19 cellular contexts compared by ENCODE assay signal in the genomic region with DNA sequence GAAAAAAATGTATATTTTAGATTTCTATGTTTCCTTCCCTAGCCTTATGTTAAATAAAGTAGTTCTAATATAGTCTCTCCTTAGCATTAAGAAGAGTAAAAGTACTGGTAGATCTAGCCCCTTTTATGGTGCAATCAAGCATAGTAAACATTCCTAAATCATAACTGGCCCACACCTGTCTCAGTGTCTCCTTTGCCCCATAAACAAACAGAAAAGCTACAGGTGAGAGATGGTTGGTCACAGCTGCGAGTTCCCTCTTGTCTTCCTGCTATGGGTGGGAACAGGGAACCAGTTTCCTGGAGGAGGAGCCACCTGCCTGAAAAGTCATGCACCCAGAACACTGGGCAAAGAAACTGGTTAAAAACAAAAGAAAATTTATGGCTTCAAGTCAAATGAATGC. TPM values are rescaled to one million over a fixed set of nuclear protein-coding genes. Genes with fewer than 3 reads are reported as not detected.
DNase-seq lines count a peak whose midpoint lies in the region; ATAC-seq, FAIRE-seq and TF ChIP-seq lines count a peak whose summit lies in the region.
"Had no signal": no experiment of that assay in that cellular context is flagged by ENCODE, and none has a peak within 500 bp of the region (broad histone marks: within the 10 kb centered on the region; RNA-seq: fewer than 3 reads in every experiment).

No MANE protein-coding gene starts in this region.

- H3K36me3 Mint-ChIP-seq in MCF 10A (ENCODE audit: insufficient read depth, unreplicated experiment): no peaks in the 10 kb centered on the region
- no peaks in the 10 kb centered on the region for H3K36me3 Mint-ChIP-seq in neural progenitor cell
- H3K36me3 Mint-ChIP-seq: activated naive CD4-positive, alpha-beta T cell treated with anti-CD3 and anti-CD28 coated beads, Interleukin-2, amount 50 U/mL, for 72 hours; CD4-positive, alpha-beta memory T cell; natural killer cell treated with Interleukin-12 subunit alpha and Interleukin-12 subunit beta and Interleukin-15 and Interleukin-18, amount 100 ng/mL, for 72 hours had no signal

- no peak overlapping the region for H2BK5ac ChIP-seq in H1 (ENCODE audit: low read depth, low read length)

- TF ChIP-seq POLR2A in breast epithelium (IDR thresholded peaks at IDR 0.05): no peak
- no peak for TF ChIP-seq POLR2A in H1 (IDR thresholded peaks at IDR 0.05; ENCODE audit: control extremely low read depth in 1 of 2, low read depth in 2 of 2, low read length in 2 of 2)

- H3K27ac Mint-ChIP-seq in MCF 10A (ENCODE audit: low read depth, unreplicated experiment) (no peak overlapping the region), neural progenitor cell (no peak overlapping the region)
- H3K27ac Mint-ChIP-seq: activated CD4-positive, alpha-beta T cell treated with anti-CD3 and anti-CD28 coated beads for 36 hours; activated naive CD4-positive, alpha-beta T cell treated with anti-CD3 and anti-CD28 coated beads, Interleukin-2, amount 50 U/mL, for 72 hours; CD4-positive, alpha-beta memory T cell; natural killer cell treated with Interleukin-12 subunit alpha and Interleukin-12 subunit beta and Interleukin-15 and Interleukin-18, amount 100 ng/mL, for 72 hours; T-helper 17 cell had no signal

- FAIRE-seq in H1 (lab: Jason Lieb, UNC): no peak
- FAIRE-seq: HTR-8/SVneo had no signal

- H3K56ac ChIP-seq in H1 (replicated peaks; ENCODE audit: insufficient read length, low read depth, low read length): no peak overlapping the region

- TF ChIP-seq EP300 in H1 (IDR thresholded peaks at IDR 0.05; ENCODE audit: borderline replicate concordance in 1 of 2, low read depth in 2 of 2, low read length in 2 of 2): no peak

- H3K36me3 ChIP-seq in breast epithelium: no peaks in the 10 kb centered on the region
- H3K36me3 ChIP-seq in H1 (ENCODE audit: control insufficient read depth in 2 of 4, insufficient read depth in 4 of 4, low read length in 3 of 4): no peaks in the 10 kb centered on the region
- no peaks in the 10 kb centered on the region for H3K36me3 ChIP-seq in neural progenitor cell

- no peaks in the 10 kb centered on the region for H3K23me2 ChIP-seq in H1 (ENCODE audit: low read depth, low read length)

- H3K79me2 ChIP-seq in H1 (ENCODE audit: control insufficient read depth in 1 of 2, insufficient read depth in 2 of 2, low read length in 2 of 2) (no peaks in the 10 kb centered on the region), neural progenitor cell (ENCODE audit: low read depth) (no peaks in the 10 kb centered on the region)

- H3K27me3 ChIP-seq in breast epithelium: no peaks in the 10 kb centered on the region
- H3K27me3 ChIP-seq in H1 (replicated peaks in 1 of 4; ENCODE audit: control insufficient read depth in 3 of 4, extremely low read depth in 1 of 4, insufficient read depth in 3 of 4, low read length in 3 of 4): no peaks in the 10 kb centered on the region
- H3K27me3 ChIP-seq in neural progenitor cell: peaks cover 40% of the 10 kb centered on the region

- H3K4me1 Mint-ChIP-seq in MCF 10A (ENCODE audit: insufficient read depth, unreplicated experiment): no peaks in the 10 kb centered on the region
- peaks cover 3% of the 10 kb centered on the region for H3K4me1 Mint-ChIP-seq in neural progenitor cell
- H3K4me1 Mint-ChIP-seq: activated CD4-positive, alpha-beta T cell treated with anti-CD3 and anti-CD28 coated beads for 36 hours; CD4-positive, alpha-beta memory T cell had no signal

- no TSS peak for BruUV-seq in MCF 10A (replicated peaks; lab: Mats Ljungman, UMichigan)

- no peaks in the 10 kb centered on the region for H3K9me3 ChIP-seq in breast epithelium
- no peaks in the 10 kb centered on the region for H3K9me3 ChIP-seq in H1 (ENCODE audit: insufficient read depth in 2 of 2, low read depth in 1 of 2, low read length in 1 of 2)
- no peaks in the 10 kb centered on the region for H3K9me3 ChIP-seq in neural progenitor cell (ENCODE audit: low read depth)

- H3K4me2 ChIP-seq in H1 (ENCODE audit: insufficient read depth in 1 of 2, low read depth in 2 of 2, low read length in 2 of 2) (no peak overlapping the region), neural progenitor cell (no peak overlapping the region)

- no peak overlapping the region for H2BK15ac ChIP-seq in H1 (ENCODE audit: low read length)

- no peak for ATAC-seq in GM18517 (IDR thresholded peaks at IDR 0.05; ENCODE audit: unreplicated experiment)
- ATAC-seq in GM19463 (IDR thresholded peaks at IDR 0.05; ENCODE audit: unreplicated experiment): no peak
- ATAC-seq: activated CD4-positive, alpha-beta T cell treated with anti-CD3 and anti-CD28 coated beads for 36 hours; activated naive CD4-positive, alpha-beta T cell treated with anti-CD3 and anti-CD28 coated beads, Interleukin-2, amount 50 U/mL, for 72 hours; natural killer cell treated with Interleukin-12 subunit alpha and Interleukin-12 subunit beta and Interleukin-15 and Interleukin-18, amount 100 ng/mL, for 72 hours; T-helper 17 cell had no signal

- 50% methylated on average over 1 of the region's 1 CpG; no CpG with 5 or more reads in 1 of the 2 experiments for WGBS in H1 (ENCODE audit: extremely low coverage in 1 of 2, insufficient coverage in 1 of 2, insufficient read length in 1 of 2, insufficient replicate concordance in 2 of 2, low coverage in 1 of 2, low lambda C conversion rate in 2 of 2, missing lambda C conversion rate in 1 of 2), 2 experiments

- no peak overlapping the region for H4K5ac ChIP-seq in H1 (ENCODE audit: insufficient read length, low read depth, low read length)

- H3K4me3 Mint-ChIP-seq in MCF 10A (ENCODE audit: unreplicated experiment) (no peak overlapping the region), neural progenitor cell (no peak overlapping the region)
- H3K4me3 Mint-ChIP-seq: activated CD4-positive, alpha-beta T cell treated with anti-CD3 and anti-CD28 coated beads for 36 hours; CD4-positive, alpha-beta memory T cell; natural killer cell treated with Interleukin-12 subunit alpha and Interleukin-12 subunit beta and Interleukin-15 and Interleukin-18, amount 100 ng/mL, for 72 hours; T-helper 17 cell had no signal

- H3K27ac ChIP-seq in breast epithelium: no peak overlapping the region
- no peak overlapping the region for H3K27ac ChIP-seq in H1 (ENCODE audit: low read depth, low read length)
- no peak overlapping the region for H3K27ac ChIP-seq in neural progenitor cell

- H3K4me1 ChIP-seq in breast epithelium (no peaks in the 10 kb centered on the region), H1 (replicated peaks in 1 of 4; ENCODE audit: control insufficient read depth in 3 of 4, insufficient read depth in 4 of 4, low read length in 3 of 4) (peaks cover 0 to 4% (median 1%) of the 10 kb centered on the region in 4 experiments; a peak in 3 of 7 replicates), neural progenitor cell (peaks cover 15% of the 10 kb centered on the region)

- no peak overlapping the region for H4K91ac ChIP-seq in H1 (replicated peaks; ENCODE audit: insufficient read length, low read length)

- H3K4me3 ChIP-seq in breast epithelium: no peak overlapping the region
- H3K4me3 ChIP-seq in H1 (ENCODE audit: extremely low read depth in 1 of 4, insufficient read depth in 2 of 4, low read depth in 3 of 4, low read length in 4 of 4): no peak overlapping the region
- no peak overlapping the region for H3K4me3 ChIP-seq in neural progenitor cell
- H3K4me3 ChIP-seq: lung had no signal

- H3K9me3 Mint-ChIP-seq in MCF 10A (ENCODE audit: unreplicated experiment) (no peaks in the 10 kb centered on the region), neural progenitor cell (no peaks in the 10 kb centered on the region)
- H3K9me3 Mint-ChIP-seq: activated naive CD4-positive, alpha-beta T cell treated with anti-CD3 and anti-CD28 coated beads, Interleukin-2, amount 50 U/mL, for 72 hours; CD4-positive, alpha-beta memory T cell; natural killer cell treated with Interleukin-12 subunit alpha and Interleukin-12 subunit beta and Interleukin-15 and Interleukin-18, amount 100 ng/mL, for 72 hours had no signal

- POLR2A ChIA-PET in MCF 10A (lab: Yijun Ruan, JAX) (interaction anchor here (1.0 kb wide), 1 partner anchor 11 kb away, joined by 3 read pairs; no protein-coding TSS in a partner anchor), H1 (lab: Charles Lee; ENCODE audit: partially characterized antibody) (no interaction called here)

- intact Hi-C loops in MCF 10A (cut with micrococcal nuclease) (no loop called here), breast epithelium (cut with DNase I; ENCODE audit: low total_unique reads) (no loop called here)

- H4K8ac ChIP-seq in H1 (ENCODE audit: extremely low read depth, insufficient read depth, low read length): no peak overlapping the region

- H3K14ac ChIP-seq in H1 (ENCODE audit: insufficient read length): no peak overlapping the region

- H2BK20ac ChIP-seq in H1 (ENCODE audit: low read length): no peak overlapping the region

- DNase-seq in MCF 10A (ENCODE audit: unreplicated experiment) (peak; percentile 40), breast epithelium (ENCODE audit: low spot score in 2 of 2) (no peak), NCI-H510A treated with DMSO at 0.1 percent for 48 hours (lab: John Stamatoyannopoulos, UW) (peak; percentile 93), H1 (ENCODE audit: low read depth in 1 of 2, low spot score in 2 of 2) (no peak), neural progenitor cell (ENCODE audit: low spot score) (no peak), A172 (ENCODE audit: low spot score) (no peak)
- DNase-seq: activated CD4-positive, alpha-beta T cell treated with anti-CD3 and anti-CD28 coated beads for 36 hours; CD4-positive, alpha-beta memory T cell; effector memory CD4-positive, alpha-beta T cell; NCI-H82; retina; T-helper 17 cell had no signal

- H3K27me3 Mint-ChIP-seq in MCF 10A (ENCODE audit: insufficient read depth, unreplicated experiment) (no peaks in the 10 kb centered on the region), neural progenitor cell (ENCODE audit: insufficient read depth, low read depth) (peaks cover 3% of the 10 kb centered on the region)

- H3K79me1 ChIP-seq in H1 (ENCODE audit: low read depth, low read length): no peaks in the 10 kb centered on the region

- H2AK5ac ChIP-seq in H1 (ENCODE audit: low read depth, low read length): no peak overlapping the region

- H4K20me1 ChIP-seq in H1 (replicated peaks in 1 of 2; ENCODE audit: control insufficient read depth in 1 of 2, insufficient read depth in 2 of 2, low read length in 2 of 2) (no peaks in the 10 kb centered on the region), neural progenitor cell (ENCODE audit: low read depth) (no peaks in the 10 kb centered on the region)

- H2AFZ ChIP-seq in H1 (ENCODE audit: low read length): peak overlapping the region; percentile 98; the same call in 1 of the 2 replicates
- H2AFZ ChIP-seq in neural progenitor cell (replicated peaks): no peak overlapping the region

- H2BK12ac ChIP-seq in H1 (ENCODE audit: low read depth, low read length): no peak overlapping the region

- no peak for TF ChIP-seq CTCF in MCF 10A (IDR thresholded peaks at IDR 0.05; ENCODE audit: unreplicated experiment)
- TF ChIP-seq CTCF in breast epithelium (IDR thresholded peaks at IDR 0.05): no peak
- no peak for TF ChIP-seq CTCF in H1 (IDR thresholded peaks at IDR 0.05; ENCODE audit: control extremely low read depth in 1 of 3, insufficient read depth in 1 of 3, low read depth in 1 of 3, low read length in 3 of 3)
- TF ChIP-seq CTCF in neural progenitor cell (IDR thresholded peaks at IDR 0.05): no peak

- no peak overlapping the region for H3K9ac ChIP-seq in H1 (replicated peaks in 1 of 4; ENCODE audit: extremely low read depth in 1 of 4, low read depth in 3 of 4, low read length in 3 of 4)
- H3K9ac ChIP-seq in neural progenitor cell: no peak overlapping the region

- CTCF ChIA-PET in MCF 10A (lab: Yijun Ruan, JAX) (interaction anchor here (0.6 kb wide), 1 partner anchor 58 kb away, joined by 3 read pairs; no protein-coding TSS in a partner anchor), H1 (lab: Charles Lee; ENCODE audit: partially characterized antibody) (interaction anchor here (0.7 to 1.8 kb wide), 7 partner anchors 11 to 323 kb away, joined by 3 to 6 read pairs (median 3); a partner anchor contains a TSS)

- peak in 1 of 2 experiments; percentile 9; a peak in 1 of 4 replicates for TF ChIP-seq RAD21 in H1 (IDR thresholded peaks at IDR 0.05 in 1 of 2, conservative IDR thresholded peaks at IDR 0.05 in 1 of 2; ENCODE audit: low read depth in 2 of 2, low read length in 2 of 2)

- H3K23ac ChIP-seq in H1 (ENCODE audit: insufficient read length): no peak overlapping the region

- no peak overlapping the region for H2BK120ac ChIP-seq in H1 (replicated peaks; ENCODE audit: low read depth, low read length)

- H3F3A ChIP-seq in neural progenitor cell (ENCODE audit: low read depth): peaks cover 13% of the 10 kb centered on the region

- no peak overlapping the region for H3K4ac ChIP-seq in H1 (replicated peaks; ENCODE audit: insufficient read length, low read depth, low read length)

- H3K18ac ChIP-seq in H1 (ENCODE audit: extremely low read depth, low read length): no peak overlapping the region

RNA-seq across cellular contexts. Expression of a gene that starts 16.6 kb away (rescaled TPM):
- total RNA-seq in MCF 10A (2022) (0.12 and 0.58 TPM in 2 replicates), breast epithelium (1 to 10 TPM in 2 of 3 donors, not detected in 1; 2.9 to 5.3 TPM), neural progenitor cell (ENCODE audit: low replicate concordance) (0.06 and 0.11 TPM in 2 replicates)
- 0.65 and 1.1 TPM in 2 replicates for total RNA-seq in H1 (2021; fragmentation: NEBNext Ultra II Directional; extraction: Animal tissue kit (Norgen Biotek cat#: 25700))
- polyA plus RNA-seq in H1 (2011; rRNA removed): 0.15 and 0.31 TPM in 2 replicates
- polyA plus RNA-seq in H1 (2011; cell fraction: cytosol; rRNA removed): 0.34 TPM
- polyA plus RNA-seq in H1 (2011; cell fraction: nucleus; rRNA removed): 0.46 TPM
- 0.14 to 0.57 TPM (median 0.41 TPM) in 4 replicates for polyA plus RNA-seq in H1 (2012, experiment 1 of 2)
- polyA plus RNA-seq in H1 (2012, experiment 2 of 2): 0.13 TPM
- polyA plus RNA-seq in H1 (2013, experiment 1 of 2): 0.24 TPM
- 0.26 TPM for polyA plus RNA-seq in H1 (2013, experiment 2 of 2)
- 0.41 and 0.63 TPM in 2 replicates for polyA minus RNA-seq in H1 (2011; rRNA and poly(A)+ RNA removed)
- 1.5 TPM for polyA minus RNA-seq in H1 (2011; cell fraction: cytosol; rRNA and poly(A)+ RNA removed)
- 1.9 TPM for polyA minus RNA-seq in H1 (2011; cell fraction: nucleus; rRNA and poly(A)+ RNA removed)
- not detected in 2 replicates for total RNA-seq in A172 (2014; rRNA removed; shearing (Covaris generic))
- total RNA-seq: activated CD4-positive, alpha-beta T cell treated with anti-CD3 and anti-CD28 coated beads for 36 hours; activated naive CD4-positive, alpha-beta T cell treated with anti-CD3 and anti-CD28 coated beads, Interleukin-2, amount 50 U/mL, for 72 hours; CD4-positive, alpha-beta memory T cell; natural killer cell treated with Interleukin-12 subunit alpha and Interleukin-12 subunit beta and Interleukin-15 and Interleukin-18, amount 100 ng/mL, for 72 hours; RPMI7951; T-helper 17 cell had no signal
- polyA plus RNA-seq: CD4-positive, alpha-beta memory T cell had no signal

Comparison
In these comparisons a context has a peak if more than half of its experiments do, and no peak if none do; other contexts are left out.
1. DNase-seq: peak in MCF 10A (single experiment) and NCI-H510A treated with DMSO at 0.1 percent for 48 hours (single experiment); none in breast epithelium (0 of 2), H1 (0 of 2), neural progenitor cell (single experiment) and A172 (single experiment).